In genomic region chr22:26744892-26745808, GRCh38 we compare ENCODE assay signal across 15 cellular contexts.
A peak's percentile ranks its signal among the peaks of the same experiment; 100 is the strongest.
DNase-seq lines count a peak whose midpoint lies in the region; ATAC-seq, FAIRE-seq and TF ChIP-seq lines count a peak whose summit lies in the region.
"Had no signal": no experiment of that assay in that cellular context is flagged by ENCODE, and none has a peak within 500 bp of the region (broad histone marks: within the 10 kb centered on the region; RNA-seq: fewer than 3 reads in every experiment).

No MANE protein-coding gene starts in this region.

- intact Hi-C loops in Calu3 (cut with micrococcal nuclease; ENCODE audit: unreplicated experiment) = loop anchor here (10.0 kb wide), 1 partner anchor 70 kb away; no protein-coding TSS in a partner anchor

- H3K4me1 Mint-ChIP-seq in Calu3 (ENCODE audit: low read depth, unreplicated experiment) = peaks cover 34% of the 10 kb centered on the region
- peaks cover 52% of the 10 kb centered on the region for H3K4me1 Mint-ChIP-seq in neural progenitor cell

- H3K27me3 Mint-ChIP-seq in Calu3 (ENCODE audit: unreplicated experiment) (no peaks in the 10 kb centered on the region), neural progenitor cell (ENCODE audit: insufficient read depth, low read depth) (peaks cover 4% of the 10 kb centered on the region)
- H3K27me3 Mint-ChIP-seq: CD4-positive, CD25-positive, alpha-beta regulatory T cell; IgD-negative memory B cell had no signal

- no peaks in the 10 kb centered on the region for H3K9me3 Mint-ChIP-seq in Calu3 (ENCODE audit: low read depth, unreplicated experiment)
- no peaks in the 10 kb centered on the region for H3K9me3 Mint-ChIP-seq in neural progenitor cell
- H3K9me3 Mint-ChIP-seq: IgD-negative memory B cell had no signal

- H3K27ac ChIP-seq in neural progenitor cell = no peak overlapping the region

- no peak overlapping the region for H2AFZ ChIP-seq in neural progenitor cell (replicated peaks)

- H3F3A ChIP-seq in neural progenitor cell (ENCODE audit: low read depth) = peaks cover 14% of the 10 kb centered on the region

- CTCF ChIA-PET in Calu3 (lab: Charles Lee) = interaction anchor here (0.8 to 2.4 kb wide), 5 partner anchors 11 to 363 kb away, joined by 3 to 13 read pairs (median 6); no protein-coding TSS in a partner anchor

- no peaks in the 10 kb centered on the region for H4K20me1 ChIP-seq in neural progenitor cell (ENCODE audit: low read depth)

- no peaks in the 10 kb centered on the region for H3K79me2 ChIP-seq in neural progenitor cell (ENCODE audit: low read depth)

- ATAC-seq in GM18498 (IDR thresholded peaks at IDR 0.05; ENCODE audit: unreplicated experiment) = no peak
- ATAC-seq in GM21717 (IDR thresholded peaks at IDR 0.05; ENCODE audit: unreplicated experiment) = no peak

- TF ChIP-seq CTCF in Calu3 (IDR thresholded peaks at IDR 0.05; ENCODE audit: unreplicated experiment) (no peak), neural progenitor cell (IDR thresholded peaks at IDR 0.05) (no peak)

- H3K4me2 ChIP-seq in neural progenitor cell = no peak overlapping the region

- DNase-seq in Calu3 (peak; percentile 41), RCC 7860 (ENCODE audit: low spot score) (peak; percentile 31), glomerular visceral epithelial cell (ENCODE audit: extremely low spot score) (peak; percentile 61), neural progenitor cell (ENCODE audit: low spot score) (no peak), putamen (ENCODE audit: low spot score) (no peak)
- DNase-seq in activated CD4-positive, alpha-beta T cell treated with anti-CD3 and anti-CD28 coated beads, Interleukin-2, amount 50 U/mL, for 1 hour = no peak
- DNase-seq: CD4-positive, CD25-positive, alpha-beta regulatory T cell; EL; H7; NCI-H1436 treated with DMSO at 0.1 percent for 48 hours; NCI-H345; NCI-H69 had no signal

- BruUV-seq in Calu3 (replicated peaks; lab: Mats Ljungman, UMichigan) = TSS peak; percentile 86

- H3K36me3 Mint-ChIP-seq in Calu3 (ENCODE audit: insufficient read depth, unreplicated experiment) = peaks cover 8% of the 10 kb centered on the region
- H3K36me3 Mint-ChIP-seq in neural progenitor cell = no peaks in the 10 kb centered on the region

- H3K27me3 ChIP-seq in neural progenitor cell = no peaks in the 10 kb centered on the region

- H3K4me1 ChIP-seq in neural progenitor cell = peaks cover 24% of the 10 kb centered on the region

- H3K27ac Mint-ChIP-seq in Calu3 (ENCODE audit: unreplicated experiment) (peak overlapping the region; percentile 83), neural progenitor cell (peak overlapping the region; percentile 7)
- H3K27ac Mint-ChIP-seq: IgD-negative memory B cell had no signal

- H3K36me3 ChIP-seq in neural progenitor cell = no peaks in the 10 kb centered on the region

- H3K4me3 Mint-ChIP-seq in Calu3 (ENCODE audit: low read depth, unreplicated experiment) = peak overlapping the region; percentile 24
- H3K4me3 Mint-ChIP-seq in neural progenitor cell = no peak overlapping the region
- H3K4me3 Mint-ChIP-seq: CD4-positive, CD25-positive, alpha-beta regulatory T cell; IgD-negative memory B cell had no signal

- no peaks in the 10 kb centered on the region for H3K9me3 ChIP-seq in neural progenitor cell (ENCODE audit: low read depth)

- FAIRE-seq in RCC 7860 (lab: Jason Lieb, UNC) = peak; percentile 76

- H3K4me3 ChIP-seq in neural progenitor cell = no peak overlapping the region

- no peak overlapping the region for H3K9ac ChIP-seq in neural progenitor cell

Comparison
In these comparisons a context has a peak if more than half of its experiments do, and no peak if none do; other contexts are left out.
1. DNase-seq: peak in Calu3 (single experiment), RCC 7860 (single experiment) and glomerular visceral epithelial cell (single experiment); none in neural progenitor cell (single experiment), activated CD4-positive, alpha-beta T cell treated with anti-CD3 and anti-CD28 coated beads, Interleukin-2, amount 50 U/mL, for 1 hour (single experiment) and putamen (single experiment).